In the genomic region with DNA sequence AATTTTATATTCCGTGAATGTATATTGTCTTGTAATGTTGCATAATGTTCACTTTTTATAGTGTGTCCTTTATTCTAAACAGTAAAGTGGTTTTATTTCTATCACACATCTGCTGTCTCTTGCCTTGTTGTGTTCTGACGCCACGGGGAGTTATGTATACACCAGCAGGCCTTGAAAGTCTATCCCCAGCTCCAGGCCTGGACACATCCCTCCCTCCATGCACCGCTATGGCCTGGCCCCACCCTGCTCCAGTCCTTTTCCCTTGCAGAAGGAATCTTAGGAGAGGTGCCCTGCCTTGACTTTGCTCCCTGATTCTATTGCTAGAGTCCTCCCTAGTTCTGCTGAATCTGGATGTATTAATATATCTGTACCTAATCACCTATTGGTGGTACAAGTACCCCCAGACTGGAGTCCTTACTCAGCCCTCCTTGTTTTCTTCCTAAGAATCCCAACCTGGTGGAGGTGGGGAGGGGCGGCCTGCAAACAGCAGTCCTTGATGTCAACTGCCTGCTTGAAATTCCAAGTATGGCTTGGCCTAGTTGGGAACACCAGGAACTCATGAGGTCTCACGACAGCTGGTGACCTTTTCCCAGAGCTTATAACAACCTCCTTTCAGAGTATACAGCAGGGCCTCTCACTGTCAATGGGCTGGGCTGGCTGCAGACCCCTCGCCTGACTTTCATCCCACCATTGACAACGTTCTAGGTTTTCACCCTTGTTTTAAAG, we compare ENCODE assay signal across 15 cellular contexts.
"Had no signal": no experiment of that assay in that cellular context is flagged by ENCODE, and none has a peak within 500 bp of the region (broad histone marks: within the 10 kb centered on the region; RNA-seq: fewer than 3 reads in every experiment).

No MANE protein-coding gene starts in this region.

- H3K4me3 Mint-ChIP-seq: activated CD4-positive, alpha-beta T cell treated with anti-CD3 and anti-CD28 coated beads, Interleukin-2, amount 10 ng/mL, durations not matched to agents 24 days and 14 days; activated CD8-positive, alpha-beta T cell treated with anti-CD3 and anti-CD28 coated beads for 36 hours; activated naive CD4-positive, alpha-beta T cell treated with anti-CD3 and anti-CD28 coated beads for 36 hours; activated T-cell treated with anti-CD3 and anti-CD28 coated beads, Interleukin-2, amount 50 U/mL, for 4 hours; stimulated activated memory B cell treated with anti-CD40 and anti-IgM and Interleukin-4, amounts not matched to agents 10 μg/mL and 1 μg/mL and 100 μg/mL, for 72 hours had no signal

- H3K9me3 Mint-ChIP-seq: activated CD4-positive, alpha-beta T cell treated with anti-CD3 and anti-CD28 coated beads, Interleukin-2, amount 10 ng/mL, durations not matched to agents 24 days and 14 days; activated CD8-positive, alpha-beta T cell treated with anti-CD3 and anti-CD28 coated beads for 36 hours; activated naive CD4-positive, alpha-beta T cell treated with anti-CD3 and anti-CD28 coated beads for 36 hours; activated T-cell treated with anti-CD3 and anti-CD28 coated beads, Interleukin-2, amount 50 U/mL, for 4 hours; stimulated activated memory B cell treated with anti-CD40 and anti-IgM and Interleukin-4, amounts not matched to agents 10 μg/mL and 1 μg/mL and 100 μg/mL, for 72 hours had no signal

- ATAC-seq: activated CD8-positive, alpha-beta T cell treated with anti-CD3 and anti-CD28 coated beads for 36 hours; activated T-cell treated with anti-CD3 and anti-CD28 coated beads, Interleukin-2, amount 50 U/mL, for 4 hours; esophagus mucosa; gastroesophageal sphincter; stimulated activated memory B cell treated with anti-CD40 and anti-IgM and Interleukin-4, amounts not matched to agents 10 μg/mL and 1 μg/mL and 100 μg/mL, for 72 hours had no signal

- DNase-seq: activated CD4-positive, alpha-beta T cell treated with anti-CD3 and anti-CD28 coated beads, Interleukin-2, amount 10 ng/mL, durations not matched to agents 24 days and 14 days; activated CD4-positive, CD25-positive, alpha-beta regulatory T cell; activated CD8-positive, alpha-beta T cell treated with anti-CD3 and anti-CD28 coated beads for 36 hours; activated naive CD4-positive, alpha-beta T cell treated with anti-CD3 and anti-CD28 coated beads for 36 hours; activated T-cell treated with anti-CD3 and anti-CD28 coated beads, Interleukin-2, amount 50 U/mL, for 4 hours; body of pancreas; central memory CD4-positive, alpha-beta T cell; colonic mucosa; heart left ventricle; stimulated activated CD4-positive, alpha-beta T cell treated with anti-CD3 and anti-CD28 coated beads, Interleukin-4, amount 100 ng/mL, for 24 hours; tibial artery; uterus had no signal

- H3K4me3 ChIP-seq: body of pancreas, colonic mucosa, gastroesophageal sphincter, heart left ventricle, tibial artery, uterus had no signal

- H3K36me3 Mint-ChIP-seq: stimulated activated memory B cell treated with anti-CD40 and anti-IgM and Interleukin-4, amounts not matched to agents 10 μg/mL and 1 μg/mL and 100 μg/mL, for 72 hours had no signal

- H3K9me3 ChIP-seq: body of pancreas, colonic mucosa, gastroesophageal sphincter, heart left ventricle, tibial artery, uterus had no signal

- H3K27me3 Mint-ChIP-seq: activated CD4-positive, alpha-beta T cell treated with anti-CD3 and anti-CD28 coated beads, Interleukin-2, amount 10 ng/mL, durations not matched to agents 24 days and 14 days; activated CD8-positive, alpha-beta T cell treated with anti-CD3 and anti-CD28 coated beads for 36 hours; stimulated activated memory B cell treated with anti-CD40 and anti-IgM and Interleukin-4, amounts not matched to agents 10 μg/mL and 1 μg/mL and 100 μg/mL, for 72 hours had no signal

- H3K27me3 ChIP-seq: body of pancreas, colonic mucosa, gastroesophageal sphincter, heart left ventricle, tibial artery, uterus had no signal

- H3K27ac Mint-ChIP-seq: activated CD4-positive, alpha-beta T cell treated with anti-CD3 and anti-CD28 coated beads, Interleukin-2, amount 10 ng/mL, durations not matched to agents 24 days and 14 days; activated CD8-positive, alpha-beta T cell treated with anti-CD3 and anti-CD28 coated beads for 36 hours; activated naive CD4-positive, alpha-beta T cell treated with anti-CD3 and anti-CD28 coated beads for 36 hours; stimulated activated memory B cell treated with anti-CD40 and anti-IgM and Interleukin-4, amounts not matched to agents 10 μg/mL and 1 μg/mL and 100 μg/mL, for 72 hours had no signal

- H3K36me3 ChIP-seq: colonic mucosa, uterus had no signal

- H3K4me1 ChIP-seq: body of pancreas, colonic mucosa, tibial artery, uterus had no signal

- H3K4me1 Mint-ChIP-seq: activated CD4-positive, alpha-beta T cell treated with anti-CD3 and anti-CD28 coated beads, Interleukin-2, amount 10 ng/mL, durations not matched to agents 24 days and 14 days; stimulated activated memory B cell treated with anti-CD40 and anti-IgM and Interleukin-4, amounts not matched to agents 10 μg/mL and 1 μg/mL and 100 μg/mL, for 72 hours had no signal

- H3K27ac ChIP-seq: body of pancreas, colonic mucosa, tibial artery, uterus had no signal
